25 cellular contexts compared by ENCODE assay signal in genomic region chr1:22102746-22103145, GRCh38. TPM values are rescaled to one million over a fixed set of nuclear protein-coding genes. Genes with fewer than 3 reads are reported as not detected.
DNase-seq lines count a peak whose midpoint lies in the region; ATAC-seq and TF ChIP-seq lines count a peak whose summit lies in the region.
"Had no signal": no experiment of that assay in that cellular context is flagged by ENCODE, and none has a peak within 500 bp of the region (broad histone marks: within the 10 kb centered on the region; RNA-seq: fewer than 3 reads in every experiment).

No MANE protein-coding gene starts in this region.

- peaks cover 5% of the 10 kb centered on the region for H3K9me3 Mint-ChIP-seq in activated T-cell treated with anti-CD3 and anti-CD28 coated beads, Interleukin-2, amount 50 U/mL, for 24 hours
- H3K9me3 Mint-ChIP-seq in endothelial cell (ENCODE audit: unreplicated experiment): no peaks in the 10 kb centered on the region
- no peaks in the 10 kb centered on the region for H3K9me3 Mint-ChIP-seq in stimulated activated effector memory CD8-positive, alpha-beta T cell treated with anti-CD3 and anti-CD28 coated beads, Interleukin-12 subunit alpha, Interleukin-12 subunit beta, amount 100 ng/mL, for 72 hours
- H3K9me3 Mint-ChIP-seq: neural crest cell had no signal

- no peak for TF ChIP-seq CTCF in VCaP (conservative IDR thresholded peaks at IDR 0.05)
- TF ChIP-seq CTCF in endothelial cell (IDR thresholded peaks at IDR 0.05; ENCODE audit: unreplicated experiment): no peak

- peaks cover 82% of the 10 kb centered on the region for H3K4me1 Mint-ChIP-seq in activated T-cell treated with anti-CD3 and anti-CD28 coated beads, Interleukin-2, amount 50 U/mL, for 24 hours (ENCODE audit: low read depth)
- peaks cover 31% of the 10 kb centered on the region for H3K4me1 Mint-ChIP-seq in endothelial cell (ENCODE audit: unreplicated experiment)
- H3K4me1 Mint-ChIP-seq in stimulated activated effector memory CD8-positive, alpha-beta T cell treated with anti-CD3 and anti-CD28 coated beads, Interleukin-12 subunit alpha, Interleukin-12 subunit beta, amount 100 ng/mL, for 72 hours: peaks cover 74% of the 10 kb centered on the region

- ATAC-seq in stimulated activated effector memory CD8-positive, alpha-beta T cell treated with anti-CD3 and anti-CD28 coated beads, Interleukin-12 subunit alpha, Interleukin-12 subunit beta, amount 100 ng/mL, for 72 hours: no peak
- no peak for ATAC-seq in GM21381 (IDR thresholded peaks at IDR 0.05; ENCODE audit: unreplicated experiment)
- no peak for ATAC-seq in left colon
- ATAC-seq: GM12878, Right ventricle myocardium inferior had no signal

- peak overlapping the region; percentile 93 for H3K27ac Mint-ChIP-seq in activated T-cell treated with anti-CD3 and anti-CD28 coated beads, Interleukin-2, amount 50 U/mL, for 24 hours
- H3K27ac Mint-ChIP-seq in endothelial cell (ENCODE audit: unreplicated experiment): peak overlapping the region; percentile 68
- peak overlapping the region; percentile 79 for H3K27ac Mint-ChIP-seq in stimulated activated effector memory CD8-positive, alpha-beta T cell treated with anti-CD3 and anti-CD28 coated beads, Interleukin-12 subunit alpha, Interleukin-12 subunit beta, amount 100 ng/mL, for 72 hours

- no peak overlapping the region for H3K4me3 Mint-ChIP-seq in activated T-cell treated with anti-CD3 and anti-CD28 coated beads, Interleukin-2, amount 50 U/mL, for 24 hours
- peak overlapping the region; percentile 7 for H3K4me3 Mint-ChIP-seq in endothelial cell (ENCODE audit: unreplicated experiment)
- H3K4me3 Mint-ChIP-seq in stimulated activated effector memory CD8-positive, alpha-beta T cell treated with anti-CD3 and anti-CD28 coated beads, Interleukin-12 subunit alpha, Interleukin-12 subunit beta, amount 100 ng/mL, for 72 hours: no peak overlapping the region
- H3K4me3 Mint-ChIP-seq: neural crest cell had no signal

- intact Hi-C loops in left colon (cut with DNase I, micrococcal nuclease): no loop called here

- DNase-seq in activated T-cell treated with anti-CD3 and anti-CD28 coated beads, Interleukin-2, amount 50 U/mL, for 24 hours: no peak
- no peak for DNase-seq in activated T-cell treated with anti-CD3 and anti-CD28 coated beads for 4 hours
- DNase-seq in endothelial cell (ENCODE audit: low spot score): no peak
- DNase-seq in stimulated activated effector memory CD8-positive, alpha-beta T cell treated with anti-CD3 and anti-CD28 coated beads, Interleukin-12 subunit alpha, Interleukin-12 subunit beta, amount 100 ng/mL, for 72 hours (ENCODE audit: low spot score in 2 of 2): no peak
- DNase-seq in ureter (ENCODE audit: low spot score): no peak
- DNase-seq in left colon: no peak
- DNase-seq: activated CD4-positive, CD25-positive, alpha-beta regulatory T cell; C1 segment of cervical spinal cord; DMS153; foreskin melanocyte; GF-D8; mesendoderm; NCI-H1092 treated with DMSO at 0.1 percent for 48 hours; NCI-H524 treated with DMSO at 0.1 percent for 48 hours; stimulated activated CD4-positive, alpha-beta T cell treated with anti-CD3 and anti-CD28 coated beads, Interleukin-4, amount 100 ng/mL, for 24 hours; substantia nigra had no signal

- H3K27me3 Mint-ChIP-seq in activated T-cell treated with anti-CD3 and anti-CD28 coated beads, Interleukin-2, amount 50 U/mL, for 24 hours: no peaks in the 10 kb centered on the region
- peaks cover 4% of the 10 kb centered on the region for H3K27me3 Mint-ChIP-seq in endothelial cell (ENCODE audit: unreplicated experiment)

- H3K27ac ChIP-seq in VCaP: peak overlapping the region; percentile 27
- H3K27ac ChIP-seq: breast epithelium, vagina had no signal

- peaks cover 99% of the 10 kb centered on the region for H3K36me3 Mint-ChIP-seq in activated T-cell treated with anti-CD3 and anti-CD28 coated beads, Interleukin-2, amount 50 U/mL, for 24 hours (ENCODE audit: low read depth)
- H3K36me3 Mint-ChIP-seq in endothelial cell (ENCODE audit: low read depth, unreplicated experiment): peaks cover 10% of the 10 kb centered on the region
- H3K36me3 Mint-ChIP-seq in stimulated activated effector memory CD8-positive, alpha-beta T cell treated with anti-CD3 and anti-CD28 coated beads, Interleukin-12 subunit alpha, Interleukin-12 subunit beta, amount 100 ng/mL, for 72 hours: peaks cover 78% of the 10 kb centered on the region

RNA-seq across cellular contexts. Expression of gene WNT4, which starts 40.2 kb away (rescaled TPM):
- 0.77 TPM for total RNA-seq in endothelial cell (ENCODE audit: unreplicated experiment)
- total RNA-seq in ureter: 3.7 TPM
- 1 to 10 TPM; 2.5 to 3.1 TPM for total RNA-seq in left colon
- total RNA-seq: epithelial cell of proximal tubule, GM12878, LHCN-M2, Right ventricle myocardium inferior had no signal

RNA-seq across cellular contexts. Expression of gene CDC42, which starts 50.2 kb away (rescaled TPM):
- total RNA-seq in endothelial cell (ENCODE audit: unreplicated experiment) (370 TPM), ureter (326 TPM), left colon (100 to 1,000 TPM; 269 to 323 TPM)
